ENCODE assay signal across 1 cellular context in genomic region chr4:87019898-87020297, GRCh38.
TF ChIP-seq lines count a peak whose summit lies in the region.

No MANE protein-coding gene starts in this region.

TF ChIP-seq in GM12878, 131 proteins besides CTCF, POLR2A, EP300 and RAD21 (continued from another document):
- TF ChIP-seq BMI1 (IDR thresholded peaks at IDR 0.05; ENCODE audit: borderline replicate concordance), result 0 out of 2 replicates have a peak, but pooled peaks have one; percentile 29
- TF ChIP-seq SP1 (IDR thresholded peaks at IDR 0.05; ENCODE audit: low read depth, low read length), result no peak
- TF ChIP-seq NKRF (conservative IDR thresholded peaks at IDR 0.05), result no peak
- no peak for TF ChIP-seq KLF5 (IDR thresholded peaks at IDR 0.05; ENCODE audit: partially characterized antibody)
- TF ChIP-seq HDAC2 (IDR thresholded peaks at IDR 0.05), result no peak
